Comparison of ENCODE assay signal across 8 cellular contexts in genomic region chr2:4354678-4355077, GRCh38.
A peak's percentile ranks its signal among the peaks of the same experiment; 100 is the strongest.
DNase-seq lines count a peak whose midpoint lies in the region; ATAC-seq, FAIRE-seq and TF ChIP-seq lines count a peak whose summit lies in the region.

No MANE protein-coding gene starts in this region.

- no peak for TF ChIP-seq POLR2A in K562 (conservative IDR thresholded peaks at IDR 0.05)

- CTCF ChIA-PET in K562 (lab: Yijun Ruan, JAX; ENCODE audit: low intra/inter-chr PET ratio) = no interaction called here

- H3K4me3 ChIP-seq in Loucy (ENCODE audit: low read length, poor library complexity, severe bottlenecking) (no peak overlapping the region), K562 (no peak overlapping the region), retinal pigment epithelial cell (ENCODE audit: low read length) (no peak overlapping the region)

- TF ChIP-seq RAD21 in K562 (CRISPR knock-in tag; conservative IDR thresholded peaks at IDR 0.05 in 1 of 2, IDR thresholded peaks at IDR 0.05 in 1 of 2) = no peak

- H3K27me3 ChIP-seq in Loucy (ENCODE audit: insufficient read depth, low read length, poor library complexity, severe bottlenecking) (no peaks in the 10 kb centered on the region), K562 (ENCODE audit: control insufficient read depth in 2 of 2, insufficient read depth in 2 of 2, low read length in 2 of 2) (no peaks in the 10 kb centered on the region)

- POLR2A ChIA-PET in K562 (lab: Yijun Ruan, JAX) = no interaction called here

- no peaks in the 10 kb centered on the region for H3K9me1 ChIP-seq in K562 (ENCODE audit: control insufficient read depth, insufficient read depth, low read length)

- H3K36me3 ChIP-seq in Loucy (ENCODE audit: insufficient read depth, low read length) (no peaks in the 10 kb centered on the region), K562 (ENCODE audit: control insufficient read depth, insufficient read depth, low read length) (no peaks in the 10 kb centered on the region)

- 4% methylated on average over 10 of the region's 10 CpGs for WGBS in K562 (ENCODE audit: insufficient coverage, low coverage, missing lambda C conversion rate)

- H3K27ac ChIP-seq in K562 (ENCODE audit: extremely low read depth, low read depth, low read length) = no peak overlapping the region

- no TSS peak for BruUV-seq in K562 (replicated peaks; lab: Mats Ljungman, UMichigan)

- TF ChIP-seq CTCF in Loucy (conservative IDR thresholded peaks at IDR 0.05; ENCODE audit: low read length) = peak; percentile 61
- peak in 1 of 3 experiments; percentile 31; a peak in 1 of 6 replicates for TF ChIP-seq CTCF in K562 (IDR thresholded peaks at IDR 0.05 in 2 of 3, conservative IDR thresholded peaks at IDR 0.05 in 1 of 3; ENCODE audit: insufficient read depth in 2 of 3, low read depth in 1 of 3, low read length in 3 of 3)
- peak; percentile 14 for TF ChIP-seq CTCF in retinal pigment epithelial cell (conservative IDR thresholded peaks at IDR 0.05; ENCODE audit: low read depth, low read length)

- DNase-seq in SIG-M5 treated with dmso at 0.1 percent for 504 hours (lab: John Stamatoyannopoulos, UW; ENCODE audit: unreplicated experiment) (peak; percentile 7), SIG-M5 (lab: John Stamatoyannopoulos, UW) (no peak), K562 (ENCODE audit: extremely low read depth in 1 of 4, low spot score in 3 of 4) (peak; percentile 4 to 15 (median 8)), retinal pigment epithelial cell (ENCODE audit: low read depth) (no peak), GF-D8 (lab: John Stamatoyannopoulos, UW) (no peak)

- H3K79me2 ChIP-seq in Loucy (ENCODE audit: insufficient read depth, low read length) (no peaks in the 10 kb centered on the region), K562 (ENCODE audit: control insufficient read depth, insufficient read depth, low read length) (no peaks in the 10 kb centered on the region)

- ATAC-seq in K562 (no peak), HG02884 (IDR thresholded peaks at IDR 0.05; ENCODE audit: unreplicated experiment) (no peak), HG02938 (IDR thresholded peaks at IDR 0.05; ENCODE audit: unreplicated experiment) (no peak)

- in situ Hi-C loops in K562 (cut with MboI) = no loop called here

- no peak overlapping the region for H3K4me2 ChIP-seq in Loucy (ENCODE audit: low read depth, low read length, poor library complexity, severe bottlenecking)
- H3K4me2 ChIP-seq in K562 (ENCODE audit: insufficient read depth, low read length) = no peak overlapping the region

- H3F3A ChIP-seq in Loucy (ENCODE audit: low read depth) = no peaks in the 10 kb centered on the region

- no peak for TF ChIP-seq EP300 in K562 (IDR thresholded peaks at IDR 0.05; ENCODE audit: low read length)

- H3K9ac ChIP-seq in Loucy (ENCODE audit: low read depth, low read length, poor library complexity, severe bottlenecking) (no peak overlapping the region), K562 (ENCODE audit: insufficient read depth in 1 of 2, low read depth in 2 of 2, low read length in 2 of 2) (no peak overlapping the region)

- no peak for FAIRE-seq in K562 (lab: Jason Lieb, UNC)

- no peaks in the 10 kb centered on the region for H4K20me1 ChIP-seq in Loucy (ENCODE audit: insufficient read depth, low read length, poor library complexity, severe bottlenecking)
- no peaks in the 10 kb centered on the region for H4K20me1 ChIP-seq in K562 (replicated peaks; ENCODE audit: control insufficient read depth, insufficient read depth, low read length)

- intact Hi-C loops in K562 (cut with micrococcal nuclease) = no loop called here

- H3K9me3 ChIP-seq in Loucy (ENCODE audit: insufficient read depth, low read depth, low read length) (no peaks in the 10 kb centered on the region), K562 (replicated peaks; ENCODE audit: control insufficient read depth, insufficient read depth, low read depth, low read length) (no peaks in the 10 kb centered on the region; the same call in 1 of the 2 replicates)

- H3K9me2 ChIP-seq in Loucy (replicated peaks; ENCODE audit: low read depth, low read length) = no peaks in the 10 kb centered on the region

- H3K4me1 ChIP-seq in Loucy (ENCODE audit: insufficient read depth, low read length, poor library complexity, severe bottlenecking) = no peaks in the 10 kb centered on the region
- no peaks in the 10 kb centered on the region for H3K4me1 ChIP-seq in K562 (replicated peaks in 1 of 2; ENCODE audit: control insufficient read depth in 2 of 2, insufficient read depth in 2 of 2, low read length in 2 of 2)

- H2AFZ ChIP-seq in Loucy (ENCODE audit: low read length) (no peak overlapping the region), K562 (ENCODE audit: low read depth, low read length) (no peak overlapping the region)

TF ChIP-seq in K562, 482 proteins besides CTCF, POLR2A, EP300 and RAD21:
- TF ChIP-seq BRF1 (IDR thresholded peaks at IDR 0.05; ENCODE audit: borderline replicate concordance, extremely low read depth, insufficient read length) = no peak
- TF ChIP-seq THRA (IDR thresholded peaks at IDR 0.05) = no peak
TF ChIP-seq in K562: peak in this region for 0.

Comparison
In these comparisons a context has a peak if more than half of its experiments do, and no peak if none do; other contexts are left out.
1. DNase-seq: peak in SIG-M5 treated with dmso at 0.1 percent for 504 hours (single experiment) and K562 (4 of 4); none in SIG-M5 (single experiment), retinal pigment epithelial cell (single experiment) and GF-D8 (single experiment).